11 cellular contexts compared by ENCODE assay signal in the genomic region with DNA sequence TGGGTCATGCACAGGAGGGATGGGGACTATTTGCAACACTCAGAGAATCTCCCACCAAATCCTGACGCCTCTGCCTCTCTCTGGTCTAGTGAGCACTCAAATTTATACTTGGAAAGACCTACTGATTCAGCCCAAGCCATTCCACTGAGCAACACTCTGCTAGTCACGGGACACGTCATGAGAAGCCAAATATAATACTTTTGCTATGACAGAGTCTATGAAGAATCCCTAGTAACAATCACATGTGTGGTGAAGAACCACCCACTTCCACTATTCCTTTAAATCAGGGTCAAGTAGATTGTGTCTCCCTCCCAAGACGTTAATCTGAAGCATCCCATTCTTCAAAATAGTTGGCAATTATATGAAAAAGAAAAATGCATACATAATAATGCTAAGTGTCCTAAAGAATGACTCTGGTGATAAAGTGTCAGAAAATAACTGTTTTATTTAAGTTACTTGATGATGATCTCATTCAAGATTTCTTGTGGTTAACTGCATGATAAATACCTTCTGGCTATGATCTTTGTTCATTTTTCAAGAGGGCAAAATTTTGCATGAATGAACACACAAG. TPM values are rescaled to one million over a fixed set of nuclear protein-coding genes. Genes with fewer than 3 reads are reported as not detected.
DNase-seq lines count a peak whose midpoint lies in the region; ATAC-seq, FAIRE-seq and TF ChIP-seq lines count a peak whose summit lies in the region.
"Had no signal": no experiment of that assay in that cellular context is flagged by ENCODE, and none has a peak within 500 bp of the region (broad histone marks: within the 10 kb centered on the region; RNA-seq: fewer than 3 reads in every experiment).

No MANE protein-coding gene starts in this region.

- POLR2A ChIA-PET in AG04449 (lab: Yijun Ruan, JAX) (no interaction called here), OCI-LY7 (lab: Charles Lee) (no interaction called here)

- no peak overlapping the region for H2AFZ ChIP-seq in OCI-LY7 (ENCODE audit: low read length)

- TF ChIP-seq POLR2A in H54 (IDR thresholded peaks at IDR 0.05; ENCODE audit: low read depth, low read length) = no peak

- H3K4me1 Mint-ChIP-seq in activated T-helper 17 cell treated with anti-CD3 and anti-CD28 coated beads, Interleukin-2, amount 50 U/mL, for 72 hours = peaks cover 16% of the 10 kb centered on the region

- DNase-seq in AG04449 (ENCODE audit: low read depth, low spot score) = peak; percentile 84
- peak; percentile 39 for DNase-seq in H54 (ENCODE audit: insufficient read length, low spot score)
- peak; percentile 98 for DNase-seq in iris pigment epithelial cell (ENCODE audit: low read depth)
- no peak for DNase-seq in NCI-H1417 (lab: John Stamatoyannopoulos, UW)
- DNase-seq in COLO668 (lab: John Stamatoyannopoulos, UW; ENCODE audit: unreplicated experiment) = no peak
- DNase-seq in OCI-LY7 (ENCODE audit: low spot score) = no peak
- DNase-seq in cerebellar nuclear complex (lab: John Stamatoyannopoulos, UW) = no peak
- DNase-seq: activated naive CD4-positive, alpha-beta T cell treated with anti-CD3 and anti-CD28 coated beads, Interleukin-2, amount 50 U/mL, for 16 hours; Peyer's patch had no signal

- peak; percentile 97 for FAIRE-seq in H54 (lab: Jason Lieb, UNC)

- no peaks in the 10 kb centered on the region for H3K27me3 Mint-ChIP-seq in activated T-helper 17 cell treated with anti-CD3 and anti-CD28 coated beads, Interleukin-2, amount 50 U/mL, for 72 hours
- H3K27me3 Mint-ChIP-seq: memory B cell had no signal

- H3K36me3 ChIP-seq in OCI-LY7 (ENCODE audit: insufficient read depth, low read length) = peaks cover 10% of the 10 kb centered on the region
- H3K36me3 ChIP-seq: Peyer's patch had no signal

- no peaks in the 10 kb centered on the region for H3K9me2 ChIP-seq in OCI-LY7 (ENCODE audit: insufficient read depth, low read length)

- H3K4me1 ChIP-seq in OCI-LY7 (ENCODE audit: insufficient read depth, low read length, poor library complexity, severe bottlenecking) = peaks cover 18% of the 10 kb centered on the region
- H3K4me1 ChIP-seq: Peyer's patch had no signal

- H3K4me3 ChIP-seq in AG04449 (ENCODE audit: low read depth, low read length) = no peak overlapping the region
- no peak overlapping the region for H3K4me3 ChIP-seq in OCI-LY7 (ENCODE audit: low read depth, low read length, poor library complexity, severe bottlenecking)
- H3K4me3 ChIP-seq: Peyer's patch had no signal

- intact Hi-C loops in OCI-LY7 (cut with micrococcal nuclease; ENCODE audit: unreplicated experiment) = no loop called here

- H3K27ac ChIP-seq in OCI-LY7 (ENCODE audit: low read depth, low read length, poor library complexity, severe bottlenecking) = no peak overlapping the region

- peaks cover 35% of the 10 kb centered on the region for H4K20me1 ChIP-seq in OCI-LY7 (ENCODE audit: insufficient read depth, low read length)

- BruUV-seq in OCI-LY7 (replicated peaks; lab: Mats Ljungman, UMichigan) = no TSS peak

- H3K9me3 Mint-ChIP-seq in activated T-helper 17 cell treated with anti-CD3 and anti-CD28 coated beads, Interleukin-2, amount 50 U/mL, for 72 hours = no peaks in the 10 kb centered on the region
- H3K9me3 Mint-ChIP-seq: memory B cell had no signal

- no peak overlapping the region for H3K4me2 ChIP-seq in OCI-LY7 (ENCODE audit: low read length)

- H3K4me3 Mint-ChIP-seq in activated T-helper 17 cell treated with anti-CD3 and anti-CD28 coated beads, Interleukin-2, amount 50 U/mL, for 72 hours = no peak overlapping the region
- H3K4me3 Mint-ChIP-seq: memory B cell had no signal

- H3K36me3 Mint-ChIP-seq in activated T-helper 17 cell treated with anti-CD3 and anti-CD28 coated beads, Interleukin-2, amount 50 U/mL, for 72 hours (ENCODE audit: low read depth) = no peaks in the 10 kb centered on the region

- CTCF ChIA-PET in AG04449 (lab: Yijun Ruan, JAX) (no interaction called here), OCI-LY7 (lab: Charles Lee; ENCODE audit: unreplicated experiment) (no interaction called here)

- no peak for TF ChIP-seq CTCF in AG04449 (IDR thresholded peaks at IDR 0.05; ENCODE audit: insufficient read depth, low read length, missing control alignments)
- TF ChIP-seq CTCF in OCI-LY7 (conservative IDR thresholded peaks at IDR 0.05; ENCODE audit: low read length) = no peak

- H3K9me3 ChIP-seq in OCI-LY7 (ENCODE audit: low read length) = no peaks in the 10 kb centered on the region
- H3K9me3 ChIP-seq: Peyer's patch had no signal

- peak overlapping the region; percentile 40 for H3K27ac Mint-ChIP-seq in activated T-helper 17 cell treated with anti-CD3 and anti-CD28 coated beads, Interleukin-2, amount 50 U/mL, for 72 hours
- H3K27ac Mint-ChIP-seq: memory B cell had no signal

- ATAC-seq in activated T-helper 17 cell treated with anti-CD3 and anti-CD28 coated beads, Interleukin-2, amount 50 U/mL, for 72 hours (replicated peaks) = peak; percentile 77

- H3K79me2 ChIP-seq in OCI-LY7 (ENCODE audit: insufficient read depth, low read depth, low read length) = peaks cover 87% of the 10 kb centered on the region

RNA-seq across cellular contexts. Expression of a gene that starts 28.5 kb away (rescaled TPM):
- 10 to 100 TPM; 30.0 to 65.1 TPM for total RNA-seq in activated T-helper 17 cell treated with anti-CD3 and anti-CD28 coated beads, Interleukin-2, amount 50 U/mL, for 72 hours
- 83.8 and 141 TPM in 2 replicates for total RNA-seq in OCI-LY7 (2014; rRNA removed; shearing (Covaris generic))
- total RNA-seq in OCI-LY7 (2022) = 83.5 and 86.7 TPM in 2 replicates

Comparison
In these comparisons a context has a peak if more than half of its experiments do, and no peak if none do; other contexts are left out.
1. DNase-seq: peak in AG04449 (single experiment), H54 (single experiment) and iris pigment epithelial cell (single experiment); none in NCI-H1417 (0 of 3), COLO668 (single experiment), OCI-LY7 (single experiment) and cerebellar nuclear complex (0 of 2).